ENCODE assay signal across 9 cellular contexts in the genomic region with DNA sequence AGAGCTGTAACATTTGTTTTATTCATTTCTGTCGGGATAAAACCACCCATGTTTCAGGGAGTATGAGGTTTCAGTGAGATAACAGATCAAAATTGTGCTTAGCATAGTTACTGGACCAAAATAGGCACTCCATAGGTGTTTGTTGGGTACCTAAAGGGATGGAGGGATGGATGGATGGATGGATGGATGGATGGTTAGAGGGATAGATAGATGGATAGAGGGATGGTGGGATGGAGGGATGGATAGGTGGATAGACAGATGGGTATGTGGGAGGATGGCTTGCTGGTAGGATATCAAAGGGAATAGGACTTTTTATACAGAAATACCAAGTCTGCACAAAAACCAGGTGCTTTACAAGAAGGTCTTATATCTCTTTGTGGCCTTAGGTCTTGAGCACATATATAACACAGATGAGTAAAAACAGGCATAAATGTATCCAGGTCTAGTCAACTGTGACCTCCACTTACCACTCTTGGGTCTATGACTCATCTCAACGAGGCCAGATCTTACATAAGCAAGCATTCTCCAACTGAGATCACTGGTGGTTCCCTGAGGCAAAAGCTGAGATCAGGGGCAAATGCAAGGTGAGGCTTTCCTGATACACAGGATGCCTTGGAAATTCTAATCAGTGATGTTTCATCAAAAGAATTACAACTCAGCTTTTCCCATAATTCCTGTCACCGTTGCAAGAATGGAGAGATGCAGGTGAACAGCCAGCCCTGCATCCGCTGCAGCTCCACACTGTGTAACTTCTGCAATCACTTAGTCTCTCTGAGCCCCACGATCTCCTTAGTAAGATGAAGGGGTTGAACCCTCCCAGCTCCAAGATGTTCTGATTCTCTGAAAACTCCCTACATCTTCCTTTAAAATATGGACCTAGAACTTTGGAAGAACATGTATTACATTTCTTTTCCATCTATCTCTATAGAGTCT. TPM values are rescaled to one million over a fixed set of nuclear protein-coding genes. Genes with fewer than 3 reads are reported as not detected.
DNase-seq lines count a peak whose midpoint lies in the region; ATAC-seq and FAIRE-seq lines count a peak whose summit lies in the region.
"Had no signal": no experiment of that assay in that cellular context is flagged by ENCODE, and none has a peak within 500 bp of the region (broad histone marks: within the 10 kb centered on the region; RNA-seq: fewer than 3 reads in every experiment).

No MANE protein-coding gene starts in this region.

- H3K27ac Mint-ChIP-seq in activated CD4-positive, alpha-beta T cell treated with anti-CD3 and anti-CD28 coated beads, Interleukin-2, amount 10 ng/mL, durations not matched to agents 24 days and 14 days: no peak overlapping the region

- H3K9me3 Mint-ChIP-seq in activated CD4-positive, alpha-beta T cell treated with anti-CD3 and anti-CD28 coated beads, Interleukin-2, amount 10 ng/mL, durations not matched to agents 24 days and 14 days: no peaks in the 10 kb centered on the region

- peaks cover 4 to 8% of the 10 kb centered on the region in 2 donors for H3K4me1 ChIP-seq in neuronal stem cell (ENCODE audit: control insufficient read depth in 2 of 2, insufficient read depth in 1 of 2, low read depth in 1 of 2, low read length in 2 of 2)
- H3K4me1 ChIP-seq: parathyroid adenoma had no signal

- H3K27ac ChIP-seq in neuronal stem cell (replicated peaks; ENCODE audit: low read length): no peak overlapping the region
- H3K27ac ChIP-seq: parathyroid adenoma had no signal

- peak; percentile 70 for DNase-seq in activated CD4-positive, alpha-beta T cell treated with anti-CD3 and anti-CD28 coated beads, Interleukin-2, amount 10 ng/mL, durations not matched to agents 24 days and 14 days
- no peak for DNase-seq in activated CD4-positive, alpha-beta T cell treated with anti-CD3 and anti-CD28 coated beads for 4 hours
- DNase-seq in RCC 7860 (ENCODE audit: low spot score) (peak; percentile 81), kidney tubule cell (ENCODE audit: low spot score) (peak; percentile 92), neuronal stem cell (ENCODE audit: low spot score) (no peak), COLO668 (lab: John Stamatoyannopoulos, UW; ENCODE audit: unreplicated experiment) (no peak), NCI-H526 treated with DMSO at 0.1 percent for 48 hours (lab: John Stamatoyannopoulos, UW) (no peak)

- H3K4me3 ChIP-seq in neuronal stem cell (ENCODE audit: low read length in 2 of 2): no peak overlapping the region

- H3K36me3 Mint-ChIP-seq in activated CD4-positive, alpha-beta T cell treated with anti-CD3 and anti-CD28 coated beads, Interleukin-2, amount 10 ng/mL, durations not matched to agents 24 days and 14 days (ENCODE audit: low read depth): no peaks in the 10 kb centered on the region

- peaks cover 0 to 5% (median 0%) of the 10 kb centered on the region in 3 experiments for H3K27me3 ChIP-seq in neuronal stem cell (ENCODE audit: control insufficient read depth in 3 of 3, insufficient read depth in 3 of 3, low read depth in 1 of 3, low read length in 3 of 3)

- no peak overlapping the region for H2BK5ac ChIP-seq in neuronal stem cell (ENCODE audit: low read length)

- no peak overlapping the region for H4K91ac ChIP-seq in neuronal stem cell (ENCODE audit: low read depth, low read length, poor library complexity)

- no peak overlapping the region for H2BK12ac ChIP-seq in neuronal stem cell (ENCODE audit: low read length)

- H3K9me3 ChIP-seq in neuronal stem cell (replicated peaks in 1 of 2; ENCODE audit: control insufficient read depth in 2 of 2, insufficient read depth in 1 of 2, low read depth in 1 of 2, low read length in 2 of 2): no peaks in the 10 kb centered on the region

- H3K4me2 ChIP-seq in neuronal stem cell (ENCODE audit: insufficient read depth, low read length, poor library complexity, severe bottlenecking): no peak overlapping the region

- FAIRE-seq in RCC 7860 (lab: Jason Lieb, UNC): peak; percentile 89

- WGBS in neuronal stem cell (ENCODE audit: extremely low coverage in 2 of 2, insufficient read length in 2 of 2, insufficient replicate concordance in 1 of 2), 2 donors: no CpG with 5 or more reads among the region's 5 CpGs

- no peak overlapping the region for H2BK15ac ChIP-seq in neuronal stem cell (ENCODE audit: low read length)

- intact Hi-C loops in activated CD4-positive, alpha-beta T cell treated with anti-CD3 and anti-CD28 coated beads, Interleukin-2, amount 10 ng/mL, durations not matched to agents 24 days and 14 days (cut with micrococcal nuclease): loop anchor here (1.0 kb wide), 2 partner anchors 25 to 56 kb away; no protein-coding TSS in a partner anchor

- peaks cover 9% of the 10 kb centered on the region for H3K4me1 Mint-ChIP-seq in activated CD4-positive, alpha-beta T cell treated with anti-CD3 and anti-CD28 coated beads, Interleukin-2, amount 10 ng/mL, durations not matched to agents 24 days and 14 days

- no peaks in the 10 kb centered on the region for H3K36me3 ChIP-seq in neuronal stem cell (replicated peaks in 1 of 2; ENCODE audit: control insufficient read depth in 2 of 2, insufficient read depth in 2 of 2, low read length in 2 of 2)

- H3K18ac ChIP-seq in neuronal stem cell (ENCODE audit: low read length): no peak overlapping the region

- H3K4ac ChIP-seq in neuronal stem cell (ENCODE audit: low read length): no peak overlapping the region

- no peak overlapping the region for H3K14ac ChIP-seq in neuronal stem cell (ENCODE audit: low read length)

- H3K4me3 Mint-ChIP-seq in activated CD4-positive, alpha-beta T cell treated with anti-CD3 and anti-CD28 coated beads, Interleukin-2, amount 10 ng/mL, durations not matched to agents 24 days and 14 days: no peak overlapping the region

- H3K9ac ChIP-seq in neuronal stem cell (ENCODE audit: low read depth, low read length, poor library complexity): no peak overlapping the region
- H3K9ac ChIP-seq: parathyroid adenoma had no signal

- H3K23ac ChIP-seq in neuronal stem cell (ENCODE audit: low read depth, low read length, poor library complexity): no peak overlapping the region

- peak; percentile 69 for ATAC-seq in HG02759 (IDR thresholded peaks at IDR 0.05; ENCODE audit: unreplicated experiment)

- no peak overlapping the region for H2AFZ ChIP-seq in neuronal stem cell (ENCODE audit: low read length)
- H2AFZ ChIP-seq: parathyroid adenoma had no signal

- no peaks in the 10 kb centered on the region for H3K79me1 ChIP-seq in neuronal stem cell (ENCODE audit: low read depth, low read length)

- no peak overlapping the region for H2BK120ac ChIP-seq in neuronal stem cell (ENCODE audit: low read depth, low read length)

- H2AK5ac ChIP-seq in neuronal stem cell (ENCODE audit: low read depth, low read length): no peak overlapping the region

- no peak overlapping the region for H4K8ac ChIP-seq in neuronal stem cell (ENCODE audit: low read depth, low read length)

- H3K27me3 Mint-ChIP-seq in activated CD4-positive, alpha-beta T cell treated with anti-CD3 and anti-CD28 coated beads, Interleukin-2, amount 10 ng/mL, durations not matched to agents 24 days and 14 days: peaks cover 55% of the 10 kb centered on the region

RNA-seq across cellular contexts. Expression of a gene that starts 32.0 kb away (rescaled TPM):
- total RNA-seq in activated CD4-positive, alpha-beta T cell treated with anti-CD3 and anti-CD28 coated beads, Interleukin-2, amount 10 ng/mL, durations not matched to agents 24 days and 14 days: 0.40 and 0.57 TPM in 2 replicates
- 0.04 TPM for polyA plus RNA-seq in neuronal stem cell (2013, experiment 1 of 2)
- polyA plus RNA-seq in neuronal stem cell (2013, experiment 2 of 2): 0.03 TPM

RNA-seq across cellular contexts. Expression of a gene that starts 56.1 kb away (rescaled TPM):
- 32.9 and 34.7 TPM in 2 replicates for total RNA-seq in activated CD4-positive, alpha-beta T cell treated with anti-CD3 and anti-CD28 coated beads, Interleukin-2, amount 10 ng/mL, durations not matched to agents 24 days and 14 days
- 19.8 TPM for polyA plus RNA-seq in neuronal stem cell (2013, experiment 1 of 2)
- 19.1 TPM for polyA plus RNA-seq in neuronal stem cell (2013, experiment 2 of 2)

Comparison
In these comparisons a context has a peak if more than half of its experiments do, and no peak if none do; other contexts are left out.
1. DNase-seq: peak in activated CD4-positive, alpha-beta T cell treated with anti-CD3 and anti-CD28 coated beads, Interleukin-2, amount 10 ng/mL, durations not matched to agents 24 days and 14 days (single experiment), RCC 7860 (single experiment) and kidney tubule cell (single experiment); none in activated CD4-positive, alpha-beta T cell treated with anti-CD3 and anti-CD28 coated beads for 4 hours (0 of 2), neuronal stem cell (single experiment), COLO668 (single experiment) and NCI-H526 treated with DMSO at 0.1 percent for 48 hours (single experiment).